17 cellular contexts compared by ENCODE assay signal in the genomic region with DNA sequence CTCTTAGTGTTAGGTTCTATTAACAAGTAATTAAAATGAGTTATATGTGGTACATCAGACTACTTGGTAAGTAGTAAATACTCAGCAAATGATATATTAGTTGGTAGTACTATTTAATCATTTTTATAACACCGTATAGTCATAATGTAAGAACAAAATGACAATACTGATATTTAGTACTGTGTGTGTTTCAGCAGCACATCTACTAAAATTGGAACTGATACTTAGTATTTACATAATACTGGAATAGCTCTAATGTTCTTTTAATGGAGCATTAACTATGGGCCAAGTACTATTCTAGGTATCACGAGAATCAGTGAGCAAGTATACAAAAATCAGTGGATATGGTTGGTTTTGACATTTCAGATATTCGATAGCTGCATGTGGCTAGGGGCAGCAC. TPM values are rescaled to one million over a fixed set of nuclear protein-coding genes. Genes with fewer than 3 reads are reported as not detected.
DNase-seq lines count a peak whose midpoint lies in the region; ATAC-seq and TF ChIP-seq lines count a peak whose summit lies in the region.
"Had no signal": no experiment of that assay in that cellular context is flagged by ENCODE, and none has a peak within 500 bp of the region (broad histone marks: within the 10 kb centered on the region; RNA-seq: fewer than 3 reads in every experiment).

No MANE protein-coding gene starts in this region.

- H3F3A ChIP-seq in GM23338 (replicated peaks; ENCODE audit: low read depth) = peaks cover 60% of the 10 kb centered on the region

- H3K4me1 ChIP-seq in GM23338 (ENCODE audit: insufficient read depth) = peaks cover 33% of the 10 kb centered on the region

- no peak for TF ChIP-seq CTCF in GM23338 (conservative IDR thresholded peaks at IDR 0.05; ENCODE audit: low read depth in 2 of 2)
- no peak for TF ChIP-seq CTCF in nephron progenitor cell (IDR thresholded peaks at IDR 0.05)

- peaks cover 56% of the 10 kb centered on the region for H3K36me3 ChIP-seq in GM23338 (ENCODE audit: insufficient read depth)

- ATAC-seq in activated T-cell treated with anti-CD3 and anti-CD28 coated beads, Interleukin-2, amount 50 U/mL, for 4 hours = no peak
- ATAC-seq in GM23338 (no peak), GM18861 (IDR thresholded peaks at IDR 0.05; ENCODE audit: unreplicated experiment) (no peak)
- ATAC-seq: upper lobe of right lung had no signal

- CTCF ChIA-PET in activated CD4-positive, alpha-beta memory T cell treated with anti-CD3 and anti-CD28 coated beads, Interleukin-2, amount 10 ng/mL, durations not matched to agents 7 days and 5 days (lab: Charles Lee) = no interaction called here

- peak overlapping the region; percentile 95 for H3K4me3 Mint-ChIP-seq in activated T-cell treated with anti-CD3 and anti-CD28 coated beads, Interleukin-2, amount 50 U/mL, for 4 hours
- H3K4me3 Mint-ChIP-seq in GM23338 (peak overlapping the region; percentile 96; the same call in 2 of the 3 replicates), nephron progenitor cell (no peak overlapping the region)
- H3K4me3 Mint-ChIP-seq in activated CD4-positive, alpha-beta memory T cell treated with anti-CD3 and anti-CD28 coated beads, Interleukin-2, amount 10 ng/mL, durations not matched to agents 7 days and 5 days = peak overlapping the region; percentile 2

- H3K27ac Mint-ChIP-seq in GM23338 = no peak overlapping the region
- no peak overlapping the region for H3K27ac Mint-ChIP-seq in activated CD4-positive, alpha-beta memory T cell treated with anti-CD3 and anti-CD28 coated beads, Interleukin-2, amount 10 ng/mL, durations not matched to agents 7 days and 5 days
- peak overlapping the region; percentile 47 for H3K27ac Mint-ChIP-seq in nephron progenitor cell

- H3K27ac ChIP-seq in GM23338 (ENCODE audit: low read depth) = peak overlapping the region; percentile 92
- H3K27ac ChIP-seq: spleen, upper lobe of right lung had no signal

- no peaks in the 10 kb centered on the region for H3K27me3 Mint-ChIP-seq in activated T-cell treated with anti-CD3 and anti-CD28 coated beads, Interleukin-2, amount 50 U/mL, for 4 hours (ENCODE audit: low read depth)
- H3K27me3 Mint-ChIP-seq in GM23338 (ENCODE audit: insufficient read depth, low read depth, poor library complexity) (peaks cover 27% of the 10 kb centered on the region), nephron progenitor cell (ENCODE audit: low read depth, poor library complexity) (peaks cover 3% of the 10 kb centered on the region)
- H3K27me3 Mint-ChIP-seq in activated CD4-positive, alpha-beta memory T cell treated with anti-CD3 and anti-CD28 coated beads, Interleukin-2, amount 10 ng/mL, durations not matched to agents 7 days and 5 days = no peaks in the 10 kb centered on the region
- H3K27me3 Mint-ChIP-seq: CD8-positive, alpha-beta memory T cell had no signal

- peaks cover 45% of the 10 kb centered on the region for H3K36me3 Mint-ChIP-seq in activated T-cell treated with anti-CD3 and anti-CD28 coated beads, Interleukin-2, amount 50 U/mL, for 4 hours (ENCODE audit: insufficient read depth)
- H3K36me3 Mint-ChIP-seq in GM23338 (ENCODE audit: low read depth) (peaks cover 82% of the 10 kb centered on the region), nephron progenitor cell (ENCODE audit: low read depth) (peaks cover 75% of the 10 kb centered on the region)
- peaks cover 55% of the 10 kb centered on the region for H3K36me3 Mint-ChIP-seq in activated CD4-positive, alpha-beta memory T cell treated with anti-CD3 and anti-CD28 coated beads, Interleukin-2, amount 10 ng/mL, durations not matched to agents 7 days and 5 days (ENCODE audit: low read depth)

- peaks cover 29% of the 10 kb centered on the region for H3K79me2 ChIP-seq in GM23338 (replicated peaks; ENCODE audit: insufficient read depth)

- peak overlapping the region; percentile 88; the same call in 1 of the 2 replicates for H3K4me2 ChIP-seq in GM23338

- no peak for DNase-seq in activated T-cell treated with anti-CD3 and anti-CD28 coated beads, Interleukin-2, amount 50 U/mL, for 4 hours
- DNase-seq in activated T-cell treated with anti-CD3 and anti-CD28 coated beads for 4 hours (no peak), GM23338 (ENCODE audit: low spot score) (no peak), nephron progenitor cell (no peak), AML-193 (lab: John Stamatoyannopoulos, UW) (no peak), NCI-H187 treated with DMSO at 0.1 percent for 48 hours (lab: John Stamatoyannopoulos, UW) (no peak)
- DNase-seq in activated CD4-positive, alpha-beta memory T cell treated with anti-CD3 and anti-CD28 coated beads, Interleukin-2, amount 10 ng/mL, durations not matched to agents 7 days and 5 days = no peak
- DNase-seq: CD8-positive, alpha-beta memory T cell; cerebellar nuclear complex; DMS79 treated with DMSO at 0.1 percent for 48 hours; mesendoderm; NCI-H2029 treated with DMSO at 0.1 percent for 48 hours; NCI-H510A; spleen; T-helper 2 cell; upper lobe of right lung had no signal

- POLR2A ChIA-PET in activated CD4-positive, alpha-beta memory T cell treated with anti-CD3 and anti-CD28 coated beads, Interleukin-2, amount 10 ng/mL, durations not matched to agents 7 days and 5 days (lab: Charles Lee) = no interaction called here

- peaks cover 19% of the 10 kb centered on the region for H4K20me1 ChIP-seq in GM23338 (replicated peaks; ENCODE audit: insufficient read depth)

- no peaks in the 10 kb centered on the region for H3K9me3 Mint-ChIP-seq in activated T-cell treated with anti-CD3 and anti-CD28 coated beads, Interleukin-2, amount 50 U/mL, for 4 hours
- peaks cover 3% of the 10 kb centered on the region; the same call in 2 of the 3 replicates for H3K9me3 Mint-ChIP-seq in GM23338
- no peaks in the 10 kb centered on the region for H3K9me3 Mint-ChIP-seq in activated CD4-positive, alpha-beta memory T cell treated with anti-CD3 and anti-CD28 coated beads, Interleukin-2, amount 10 ng/mL, durations not matched to agents 7 days and 5 days
- H3K9me3 Mint-ChIP-seq in nephron progenitor cell = no peaks in the 10 kb centered on the region
- H3K9me3 Mint-ChIP-seq: CD8-positive, alpha-beta memory T cell had no signal

- peak overlapping the region; percentile 94 for H3K4me3 ChIP-seq in GM23338
- H3K4me3 ChIP-seq: upper lobe of right lung had no signal

- H3K4me1 Mint-ChIP-seq in activated T-cell treated with anti-CD3 and anti-CD28 coated beads, Interleukin-2, amount 50 U/mL, for 4 hours (ENCODE audit: low read depth) = peaks cover 38% of the 10 kb centered on the region
- peaks cover 31% of the 10 kb centered on the region for H3K4me1 Mint-ChIP-seq in GM23338
- peaks cover 53% of the 10 kb centered on the region for H3K4me1 Mint-ChIP-seq in activated CD4-positive, alpha-beta memory T cell treated with anti-CD3 and anti-CD28 coated beads, Interleukin-2, amount 10 ng/mL, durations not matched to agents 7 days and 5 days
- H3K4me1 Mint-ChIP-seq in nephron progenitor cell = peaks cover 31% of the 10 kb centered on the region

- H3K9me2 ChIP-seq in GM23338 (ENCODE audit: insufficient read depth) = no peaks in the 10 kb centered on the region

- no peaks in the 10 kb centered on the region for H3K27me3 ChIP-seq in GM23338 (ENCODE audit: insufficient read depth)
- H3K27me3 ChIP-seq: spleen, upper lobe of right lung had no signal

- no peak overlapping the region for H2AFZ ChIP-seq in GM23338

TF ChIP-seq in GM23338, 12 proteins besides CTCF, POLR2A, EP300 and RAD21 (continues in another document):
- TF ChIP-seq, protein P1, sequence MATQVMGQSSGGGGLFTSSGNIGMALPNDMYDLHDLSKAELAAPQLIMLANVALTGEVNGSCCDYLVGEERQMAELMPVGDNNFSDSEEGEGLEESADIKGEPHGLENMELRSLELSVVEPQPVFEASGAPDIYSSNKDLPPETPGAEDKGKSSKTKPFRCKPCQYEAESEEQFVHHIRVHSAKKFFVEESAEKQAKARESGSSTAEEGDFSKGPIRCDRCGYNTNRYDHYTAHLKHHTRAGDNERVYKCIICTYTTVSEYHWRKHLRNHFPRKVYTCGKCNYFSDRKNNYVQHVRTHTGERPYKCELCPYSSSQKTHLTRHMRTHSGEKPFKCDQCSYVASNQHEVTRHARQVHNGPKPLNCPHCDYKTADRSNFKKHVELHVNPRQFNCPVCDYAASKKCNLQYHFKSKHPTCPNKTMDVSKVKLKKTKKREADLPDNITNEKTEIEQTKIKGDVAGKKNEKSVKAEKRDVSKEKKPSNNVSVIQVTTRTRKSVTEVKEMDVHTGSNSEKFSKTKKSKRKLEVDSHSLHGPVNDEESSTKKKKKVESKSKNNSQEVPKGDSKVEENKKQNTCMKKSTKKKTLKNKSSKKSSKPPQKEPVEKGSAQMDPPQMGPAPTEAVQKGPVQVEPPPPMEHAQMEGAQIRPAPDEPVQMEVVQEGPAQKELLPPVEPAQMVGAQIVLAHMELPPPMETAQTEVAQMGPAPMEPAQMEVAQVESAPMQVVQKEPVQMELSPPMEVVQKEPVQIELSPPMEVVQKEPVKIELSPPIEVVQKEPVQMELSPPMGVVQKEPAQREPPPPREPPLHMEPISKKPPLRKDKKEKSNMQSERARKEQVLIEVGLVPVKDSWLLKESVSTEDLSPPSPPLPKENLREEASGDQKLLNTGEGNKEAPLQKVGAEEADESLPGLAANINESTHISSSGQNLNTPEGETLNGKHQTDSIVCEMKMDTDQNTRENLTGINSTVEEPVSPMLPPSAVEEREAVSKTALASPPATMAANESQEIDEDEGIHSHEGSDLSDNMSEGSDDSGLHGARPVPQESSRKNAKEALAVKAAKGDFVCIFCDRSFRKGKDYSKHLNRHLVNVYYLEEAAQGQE (IDR thresholded peaks at IDR 0.05; ENCODE audit: unreplicated experiment) = no peak

RNA-seq across cellular contexts. Expression of a gene that starts 35.3 kb away (rescaled TPM):
- under 1 TPM in 2 of 3 donors, not detected in 1; 0.21 to 0.30 TPM for total RNA-seq in activated T-cell treated with anti-CD3 and anti-CD28 coated beads, Interleukin-2, amount 50 U/mL, for 4 hours
- 30.9 and 34.1 TPM in 2 replicates for total RNA-seq in GM23338 (2014; rRNA removed; shearing (Covaris generic))
- 14.5 and 15.9 TPM in 2 replicates for polyA plus RNA-seq in GM23338 (2016; fragmentation: Nextera tagmentation; extraction: Ambion mirVana)
- not detected for total RNA-seq in activated CD4-positive, alpha-beta memory T cell treated with anti-CD3 and anti-CD28 coated beads, Interleukin-2, amount 10 ng/mL, durations not matched to agents 7 days and 5 days
- polyA plus RNA-seq: CD8-positive, alpha-beta memory T cell had no signal

RNA-seq across cellular contexts. Expression of a gene that starts 56.8 kb away (rescaled TPM):
- 10 to 100 TPM in 1 of 3 donors, 1 to 10 TPM in 2; 6.2 to 10.4 (median 7.4) TPM for total RNA-seq in activated T-cell treated with anti-CD3 and anti-CD28 coated beads, Interleukin-2, amount 50 U/mL, for 4 hours
- 40.5 and 41.1 TPM in 2 replicates for total RNA-seq in GM23338 (2014; rRNA removed; shearing (Covaris generic))
- polyA plus RNA-seq in GM23338 (2016; fragmentation: Nextera tagmentation; extraction: Ambion mirVana) = 58.4 and 59.4 TPM in 2 replicates
- 10 to 100 TPM; 13.1 to 15.0 TPM for total RNA-seq in activated CD4-positive, alpha-beta memory T cell treated with anti-CD3 and anti-CD28 coated beads, Interleukin-2, amount 10 ng/mL, durations not matched to agents 7 days and 5 days

Comparison
In these comparisons a context has a peak if more than half of its experiments do, and no peak if none do; other contexts are left out.
1. RNA of a gene that starts 35.3 kb away (total RNA-seq): 30.9 to 34.1 TPM in GM23338; 0.21 to 0.30 TPM in activated T-cell treated with anti-CD3 and anti-CD28 coated beads, Interleukin-2, amount 50 U/mL, for 4 hours and not detected in activated CD4-positive, alpha-beta memory T cell treated with anti-CD3 and anti-CD28 coated beads, Interleukin-2, amount 10 ng/mL, durations not matched to agents 7 days and 5 days; every median in the first group is over 10 times any median in the second.